25 cellular contexts compared by ENCODE assay signal in genomic region chrX:48649109-48649508, GRCh38. TPM values are rescaled to one million over a fixed set of nuclear protein-coding genes. Genes with fewer than 3 reads are reported as not detected.
DNase-seq lines count a peak whose midpoint lies in the region; ATAC-seq, FAIRE-seq and TF ChIP-seq lines count a peak whose summit lies in the region.
"Had no signal": no experiment of that assay in that cellular context is flagged by ENCODE, and none has a peak within 500 bp of the region (broad histone marks: within the 10 kb centered on the region; RNA-seq: fewer than 3 reads in every experiment).

No MANE protein-coding gene starts in this region.

- intact Hi-C loops in K562 (cut with micrococcal nuclease) = loop anchor here (5.0 kb wide), 1 partner anchor 248 kb away; the partner anchor contains the start of genes PQBP1 and TIMM17B

- H3K36me3 ChIP-seq in K562 (ENCODE audit: control insufficient read depth, insufficient read depth, low read length) (no peaks in the 10 kb centered on the region), mesenchymal stem cell (ENCODE audit: control insufficient read depth in 1 of 2, insufficient read depth in 2 of 2, low read depth in 1 of 2, low read length in 2 of 2) (no peaks in the 10 kb centered on the region), neuronal stem cell (replicated peaks in 1 of 2; ENCODE audit: control insufficient read depth in 2 of 2, insufficient read depth in 2 of 2, low read length in 2 of 2) (no peaks in the 10 kb centered on the region)
- H3K36me3 ChIP-seq: HAP-1, left lung, pancreas, stomach, tibial artery had no signal

- H2BK12ac ChIP-seq in mesenchymal stem cell (ENCODE audit: low read length in 2 of 2) (no peak overlapping the region), neuronal stem cell (ENCODE audit: low read length) (no peak overlapping the region)

- no peaks in the 10 kb centered on the region for H3K79me2 ChIP-seq in K562 (ENCODE audit: control insufficient read depth, insufficient read depth, low read length)

- H4K91ac ChIP-seq in mesenchymal stem cell (ENCODE audit: low read length) (no peak overlapping the region), neuronal stem cell (ENCODE audit: low read depth, low read length, poor library complexity) (no peak overlapping the region)

- H2BK15ac ChIP-seq in mesenchymal stem cell (ENCODE audit: low read depth, poor library complexity, severe bottlenecking) (no peak overlapping the region), neuronal stem cell (ENCODE audit: low read length) (no peak overlapping the region)

- H3K4me2 ChIP-seq in K562 (ENCODE audit: insufficient read depth, low read length) = no peak overlapping the region
- H3K4me2 ChIP-seq in mesenchymal stem cell (ENCODE audit: low read length, poor library complexity, severe bottlenecking) = no peak overlapping the region
- no peak overlapping the region for H3K4me2 ChIP-seq in neuronal stem cell (ENCODE audit: insufficient read depth, low read length, poor library complexity, severe bottlenecking)

- H2AFZ ChIP-seq in K562 (ENCODE audit: low read depth, low read length) (no peak overlapping the region), mesenchymal stem cell (ENCODE audit: low read depth, low read length) (no peak overlapping the region), neuronal stem cell (ENCODE audit: low read length) (no peak overlapping the region)

- H3K18ac ChIP-seq in mesenchymal stem cell (ENCODE audit: low read depth in 1 of 2, low read length in 2 of 2) = no peak overlapping the region
- no peak overlapping the region for H3K18ac ChIP-seq in neuronal stem cell (ENCODE audit: low read length)

- H3K4ac ChIP-seq in mesenchymal stem cell (ENCODE audit: low read depth in 1 of 2, low read length in 2 of 2) (no peak overlapping the region), neuronal stem cell (ENCODE audit: low read length) (no peak overlapping the region)

- H2BK5ac ChIP-seq in mesenchymal stem cell (ENCODE audit: low read depth, low read length, poor library complexity, severe bottlenecking) (no peak overlapping the region), neuronal stem cell (ENCODE audit: low read length) (no peak overlapping the region)

- H2AK5ac ChIP-seq in mesenchymal stem cell (ENCODE audit: low read length, severe bottlenecking) (no peak overlapping the region), neuronal stem cell (ENCODE audit: low read depth, low read length) (no peak overlapping the region)

- H3K27me3 ChIP-seq in K562 (ENCODE audit: control insufficient read depth in 2 of 2, insufficient read depth in 2 of 2, low read length in 2 of 2) (peaks cover 0 to 4% of the 10 kb centered on the region in 2 experiments; a peak in 1 of 5 replicates), mesenchymal stem cell (ENCODE audit: control insufficient read depth in 1 of 2, insufficient read depth in 1 of 2, low read length in 2 of 2) (peaks cover 6 to 24% of the 10 kb centered on the region in 2 experiments), neuronal stem cell (ENCODE audit: control insufficient read depth in 3 of 3, insufficient read depth in 3 of 3, low read depth in 1 of 3, low read length in 3 of 3) (no peaks in the 10 kb centered on the region)
- H3K27me3 ChIP-seq: left lung, stomach, tibial artery had no signal

- TF ChIP-seq CTCF in K562 (IDR thresholded peaks at IDR 0.05 in 2 of 3, conservative IDR thresholded peaks at IDR 0.05 in 1 of 3; ENCODE audit: insufficient read depth in 2 of 3, low read depth in 1 of 3, low read length in 3 of 3) = no peak

- H3K4me3 ChIP-seq in K562 (no peak overlapping the region), mesenchymal stem cell (ENCODE audit: insufficient read depth in 1 of 2, low read depth in 1 of 2, low read length in 2 of 2) (no peak overlapping the region), neuronal stem cell (ENCODE audit: low read length in 2 of 2) (no peak overlapping the region)
- H3K4me3 ChIP-seq: GM12878, HAP-1, left lung, pancreas, stomach, tibial artery had no signal

- peak; percentile 58 for FAIRE-seq in GM12891 (lab: Jason Lieb, UNC)
- FAIRE-seq in K562 (lab: Jason Lieb, UNC) = no peak
- no peak for FAIRE-seq in RCC 7860 (lab: Jason Lieb, UNC)
- FAIRE-seq: GM12878, islet of Langerhans, pancreas had no signal

- H3K23ac ChIP-seq in mesenchymal stem cell (ENCODE audit: low read length in 2 of 2) = no peak overlapping the region
- no peak overlapping the region for H3K23ac ChIP-seq in neuronal stem cell (ENCODE audit: low read depth, low read length, poor library complexity)

- H3K4me1 ChIP-seq in K562 (replicated peaks in 1 of 2; ENCODE audit: control insufficient read depth in 2 of 2, insufficient read depth in 2 of 2, low read length in 2 of 2) = no peaks in the 10 kb centered on the region; a peak in 2 of 5 replicates
- H3K4me1 ChIP-seq in mesenchymal stem cell (ENCODE audit: control insufficient read depth, insufficient read depth, low read depth, low read length) = no peaks in the 10 kb centered on the region
- H3K4me1 ChIP-seq in neuronal stem cell (ENCODE audit: control insufficient read depth in 2 of 2, insufficient read depth in 1 of 2, low read depth in 1 of 2, low read length in 2 of 2) = no peaks in the 10 kb centered on the region
- H3K4me1 ChIP-seq: HAP-1, left lung, pancreas, stomach, tibial artery had no signal

- H3K27ac ChIP-seq in K562 (ENCODE audit: extremely low read depth, low read depth, low read length) (no peak overlapping the region), mesenchymal stem cell (ENCODE audit: low read length, poor library complexity, severe bottlenecking) (no peak overlapping the region), neuronal stem cell (replicated peaks; ENCODE audit: low read length) (no peak overlapping the region)
- H3K27ac ChIP-seq: left lung, pancreas, stomach had no signal

- TF ChIP-seq RAD21 in K562 (CRISPR knock-in tag; conservative IDR thresholded peaks at IDR 0.05 in 1 of 2, IDR thresholded peaks at IDR 0.05 in 1 of 2) = no peak

- CTCF ChIA-PET in K562 (lab: Yijun Ruan, JAX; ENCODE audit: low intra/inter-chr PET ratio) = no interaction called here

- H3K9me3 ChIP-seq in K562 (replicated peaks; ENCODE audit: control insufficient read depth, insufficient read depth, low read depth, low read length) (no peaks in the 10 kb centered on the region), mesenchymal stem cell (ENCODE audit: control insufficient read depth, low read length) (no peaks in the 10 kb centered on the region), neuronal stem cell (replicated peaks in 1 of 2; ENCODE audit: control insufficient read depth in 2 of 2, insufficient read depth in 1 of 2, low read depth in 1 of 2, low read length in 2 of 2) (no peaks in the 10 kb centered on the region)
- H3K9me3 ChIP-seq: HAP-1, left lung, pancreas, stomach, tibial artery had no signal

- POLR2A ChIA-PET in K562 (lab: Yijun Ruan, JAX) = no interaction called here

- H3K9me1 ChIP-seq in K562 (ENCODE audit: control insufficient read depth, insufficient read depth, low read length) = no peaks in the 10 kb centered on the region

- ATAC-seq in K562 = no peak
- ATAC-seq: activated CD8-positive, alpha-beta T cell treated with anti-CD3 and anti-CD28 coated beads for 36 hours; activated T-helper 17 cell treated with anti-CD3 and anti-CD28 coated beads, Interleukin-2, amount 50 U/mL, for 72 hours had no signal

- in situ Hi-C loops in K562 (cut with MboI) = loop anchor here (25.0 kb wide), 3 partner anchors 1263 to 1938 kb away; partner anchors contain the start of genes AKAP4, CCNB3 and CLCN5

- H3K9ac ChIP-seq in K562 (ENCODE audit: insufficient read depth in 1 of 2, low read depth in 2 of 2, low read length in 2 of 2) (no peak overlapping the region), mesenchymal stem cell (ENCODE audit: low read length) (no peak overlapping the region), neuronal stem cell (ENCODE audit: low read depth, low read length, poor library complexity) (no peak overlapping the region)

- no TSS peak for BruUV-seq in K562 (replicated peaks; lab: Mats Ljungman, UMichigan)

- 13% methylated on average over 3 of the region's 3 CpGs for WGBS in K562 (ENCODE audit: insufficient coverage, low coverage, missing lambda C conversion rate)
- 60% methylated on average over 1 of the region's 3 CpGs for WGBS in mesenchymal stem cell
- no CpG with 5 or more reads among the region's 3 CpGs for WGBS in neuronal stem cell (ENCODE audit: extremely low coverage in 2 of 2, insufficient read length in 2 of 2, insufficient replicate concordance in 1 of 2), 2 donors

- TF ChIP-seq POLR2A in GM12891 (IDR thresholded peaks at IDR 0.05; ENCODE audit: low read depth, low read length) (no peak), K562 (conservative IDR thresholded peaks at IDR 0.05) (no peak)

- H3K79me1 ChIP-seq in mesenchymal stem cell (replicated peaks; ENCODE audit: low read length, poor library complexity, severe bottlenecking) (no peaks in the 10 kb centered on the region), neuronal stem cell (ENCODE audit: low read depth, low read length) (no peaks in the 10 kb centered on the region)

- H4K8ac ChIP-seq in mesenchymal stem cell (ENCODE audit: low read length) (no peak overlapping the region), neuronal stem cell (ENCODE audit: low read depth, low read length) (no peak overlapping the region)

- DNase-seq in GM12891 (ENCODE audit: insufficient read length, low spot score) (no peak), M059J (ENCODE audit: low read depth) (peak; percentile 18), K562 (ENCODE audit: extremely low read depth in 1 of 4, low spot score in 3 of 4) (peak in 1 of 4 experiments; percentile 13), mesenchymal stem cell (peak; percentile 34), neuronal stem cell (ENCODE audit: low spot score) (no peak), RCC 7860 (ENCODE audit: low spot score) (no peak), NCI-H1105 treated with DMSO at 0.1 percent for 48 hours (lab: John Stamatoyannopoulos, UW) (no peak), SHP77 (lab: John Stamatoyannopoulos, UW) (no peak)
- DNase-seq: activated CD8-positive, alpha-beta T cell treated with anti-CD3 and anti-CD28 coated beads for 36 hours; activated naive CD4-positive, alpha-beta T cell treated with anti-CD3 and anti-CD28 coated beads, Interleukin-2, amount 50 U/mL, for 16 hours; AML-193; amniotic stem cell; CD4-positive, CD25-positive, alpha-beta regulatory T cell; left lung; mesendoderm; NCI-H1092; NCI-H187; pancreas; stimulated activated CD4-positive, alpha-beta T cell treated with anti-CD3 and anti-CD28 coated beads, Interleukin-4, amount 100 ng/mL, for 1 hour; stomach; tibial artery had no signal

- no peaks in the 10 kb centered on the region for H4K20me1 ChIP-seq in K562 (replicated peaks; ENCODE audit: control insufficient read depth, insufficient read depth, low read length)

- H2BK120ac ChIP-seq in mesenchymal stem cell (ENCODE audit: low read depth, low read length) (no peak overlapping the region), neuronal stem cell (ENCODE audit: low read depth, low read length) (no peak overlapping the region)

- H3K14ac ChIP-seq in mesenchymal stem cell (ENCODE audit: low read length in 2 of 2) = no peak overlapping the region
- no peak overlapping the region for H3K14ac ChIP-seq in neuronal stem cell (ENCODE audit: low read length)

- no peak for TF ChIP-seq EP300 in K562 (IDR thresholded peaks at IDR 0.05; ENCODE audit: low read length)

RNA-seq across cellular contexts. Expression of gene WAS, which starts 34.5 kb away (rescaled TPM):
- 60.7 TPM for polyA plus RNA-seq in GM12891 (2012; ENCODE audit: low read depth, missing spikeins)
- not detected in 2 replicates for total RNA-seq in M059J (2014; rRNA removed; shearing (Covaris generic))
- total RNA-seq in K562 (2011; cell fraction: chromatin; rRNA removed; ENCODE audit: low replicate concordance) = 0.72 and 3.4 TPM in 2 replicates
- total RNA-seq in K562 (2011; cell fraction: nucleolus; rRNA removed) = 2.2 and 2.8 TPM in 2 replicates
- 0.95 and 3.4 TPM in 2 replicates for total RNA-seq in K562 (2011; cell fraction: nucleoplasm; rRNA removed)
- total RNA-seq in K562 (2014; rRNA removed) (8.8 and 9.7 TPM in 2 replicates), K562 (2014; rRNA removed; fragmentation: Illumina TruSeq; extraction: Trizol) (2.4 and 2.9 TPM in 2 replicates), K562 (2015; rRNA removed; fragmentation: Illumina TruSeq; extraction: Trizol) (5.9 and 7.9 TPM in 2 replicates), K562 (2021) (10.8 and 15.7 TPM in 2 replicates)
- polyA plus RNA-seq in K562 (2011; rRNA removed) (1.2 and 20.4 TPM in 2 replicates), K562 (2014; fragmentation: Illumina TruSeq; extraction: Trizol) (16.1 and 17.7 TPM in 2 replicates), K562 (2014; fragmentation: Nextera tagmentation; extraction: Ambion mirVana) (under 1 TPM; 0.11 to 0.25 TPM), K562 (2014; rRNA removed) (3.8 and 4.3 TPM in 2 replicates)
- 2.1 and 14.4 TPM in 2 replicates for polyA plus RNA-seq in K562 (2011; cell fraction: cytosol; rRNA removed)
- 8.1 and 32.0 TPM in 2 replicates for polyA plus RNA-seq in K562 (2011; cell fraction: nucleus; rRNA removed)
- polyA plus RNA-seq in K562 (2012) = 15.0 and 38.9 TPM in 2 replicates
- polyA minus RNA-seq in K562 (2011; rRNA and poly(A)+ RNA removed) = 1.6 and 7.1 TPM in 2 replicates
- polyA minus RNA-seq in K562 (2011; cell fraction: cytosol; rRNA and poly(A)+ RNA removed) = 4.1 and 34.6 TPM in 2 replicates
- polyA minus RNA-seq in K562 (2011; cell fraction: nucleus; rRNA and poly(A)+ RNA removed) = 2.3 and 18.2 TPM in 2 replicates
- 0.21 TPM for polyA plus RNA-seq in mesenchymal stem cell (2013, experiment 1 of 2)
- polyA plus RNA-seq in mesenchymal stem cell (2013, experiment 2 of 2) = 0.22 TPM
- 0.35 TPM for polyA plus RNA-seq in neuronal stem cell (2013, experiment 1 of 2)
- polyA plus RNA-seq in neuronal stem cell (2013, experiment 2 of 2) = 0.32 TPM

RNA-seq across cellular contexts. Expression of gene SUV39H1, which starts 47.4 kb away (rescaled TPM):
- 14.2 TPM for polyA plus RNA-seq in GM12891 (2012; ENCODE audit: low read depth, missing spikeins)
- total RNA-seq in M059J (2014; rRNA removed; shearing (Covaris generic)) = 15.1 and 22.8 TPM in 2 replicates
- 9.5 and 28.8 TPM in 2 replicates for total RNA-seq in K562 (2011; cell fraction: chromatin; rRNA removed; ENCODE audit: low replicate concordance)
- total RNA-seq in K562 (2011; cell fraction: nucleolus; rRNA removed) = 29.4 and 31.5 TPM in 2 replicates
- 20.1 and 21.3 TPM in 2 replicates for total RNA-seq in K562 (2011; cell fraction: nucleoplasm; rRNA removed)
- total RNA-seq in K562 (2014; rRNA removed) (21.7 and 29.1 TPM in 2 replicates), K562 (2014; rRNA removed; fragmentation: Illumina TruSeq; extraction: Trizol) (11.5 and 13.1 TPM in 2 replicates), K562 (2015; rRNA removed; fragmentation: Illumina TruSeq; extraction: Trizol) (17.9 and 19.0 TPM in 2 replicates), K562 (2021) (31.9 and 34.7 TPM in 2 replicates)
- polyA plus RNA-seq in K562 (2011; rRNA removed) (13.8 and 26.0 TPM in 2 replicates), K562 (2014; fragmentation: Illumina TruSeq; extraction: Trizol) (32.1 and 33.5 TPM in 2 replicates), K562 (2014; fragmentation: Nextera tagmentation; extraction: Ambion mirVana) (1 to 10 TPM; 4.7 to 6.5 TPM), K562 (2014; rRNA removed) (19.0 and 19.4 TPM in 2 replicates)
- polyA plus RNA-seq in K562 (2011; cell fraction: cytosol; rRNA removed) = 23.8 and 37.0 TPM in 2 replicates
- polyA plus RNA-seq in K562 (2011; cell fraction: nucleus; rRNA removed) = 38.1 and 50.4 TPM in 2 replicates
- polyA plus RNA-seq in K562 (2012) = 26.5 and 33.6 TPM in 2 replicates
- polyA minus RNA-seq in K562 (2011; rRNA and poly(A)+ RNA removed) = 16.9 and 18.2 TPM in 2 replicates
- polyA minus RNA-seq in K562 (2011; cell fraction: cytosol; rRNA and poly(A)+ RNA removed) = 18.5 and 20.0 TPM in 2 replicates
- 15.3 and 17.7 TPM in 2 replicates for polyA minus RNA-seq in K562 (2011; cell fraction: nucleus; rRNA and poly(A)+ RNA removed)
- polyA plus RNA-seq in mesenchymal stem cell (2013, experiment 1 of 2) = 2.4 TPM
- 2.1 TPM for polyA plus RNA-seq in mesenchymal stem cell (2013, experiment 2 of 2)
- 11.2 TPM for polyA plus RNA-seq in neuronal stem cell (2013, experiment 1 of 2)
- polyA plus RNA-seq in neuronal stem cell (2013, experiment 2 of 2) = 10.1 TPM

RNA-seq across cellular contexts. Expression of gene WDR13, which starts 51.8 kb away (rescaled TPM):
- 55.1 TPM for polyA plus RNA-seq in GM12891 (2012; ENCODE audit: low read depth, missing spikeins)
- total RNA-seq in M059J (2014; rRNA removed; shearing (Covaris generic)) = 54.3 and 88.6 TPM in 2 replicates
- 81.3 and 231 TPM in 2 replicates for total RNA-seq in K562 (2011; cell fraction: chromatin; rRNA removed; ENCODE audit: low replicate concordance)
- 191 and 205 TPM in 2 replicates for total RNA-seq in K562 (2011; cell fraction: nucleolus; rRNA removed)
- 102 and 125 TPM in 2 replicates for total RNA-seq in K562 (2011; cell fraction: nucleoplasm; rRNA removed)
- total RNA-seq in K562 (2014; rRNA removed) (38.7 and 76.8 TPM in 2 replicates), K562 (2014; rRNA removed; fragmentation: Illumina TruSeq; extraction: Trizol) (10.8 and 17.1 TPM in 2 replicates), K562 (2015; rRNA removed; fragmentation: Illumina TruSeq; extraction: Trizol) (27.3 and 31.4 TPM in 2 replicates), K562 (2021) (64.7 and 70.5 TPM in 2 replicates)
- polyA plus RNA-seq in K562 (2011; rRNA removed) (36.4 and 76.3 TPM in 2 replicates), K562 (2014; fragmentation: Illumina TruSeq; extraction: Trizol) (30.4 and 54.9 TPM in 2 replicates), K562 (2014; fragmentation: Nextera tagmentation; extraction: Ambion mirVana) (10 to 100 TPM in 1 of 2 experiments, 1 to 10 TPM in 1; 7.4 to 16.0 TPM), K562 (2014; rRNA removed) (49.1 and 73.2 TPM in 2 replicates)
- polyA plus RNA-seq in K562 (2011; cell fraction: cytosol; rRNA removed) = 94.9 and 138 TPM in 2 replicates
- polyA plus RNA-seq in K562 (2011; cell fraction: nucleus; rRNA removed) = 246 and 327 TPM in 2 replicates
- 154 and 236 TPM in 2 replicates for polyA plus RNA-seq in K562 (2012)
- polyA minus RNA-seq in K562 (2011; rRNA and poly(A)+ RNA removed) = 25.8 and 28.7 TPM in 2 replicates
- polyA minus RNA-seq in K562 (2011; cell fraction: cytosol; rRNA and poly(A)+ RNA removed) = 32.3 and 69.8 TPM in 2 replicates
- 37.7 and 74.4 TPM in 2 replicates for polyA minus RNA-seq in K562 (2011; cell fraction: nucleus; rRNA and poly(A)+ RNA removed)
- polyA plus RNA-seq in mesenchymal stem cell (2013, experiment 1 of 2) = 43.9 TPM
- polyA plus RNA-seq in mesenchymal stem cell (2013, experiment 2 of 2) = 40.9 TPM
- polyA plus RNA-seq in neuronal stem cell (2013, experiment 1 of 2) = 27.4 TPM
- 25.9 TPM for polyA plus RNA-seq in neuronal stem cell (2013, experiment 2 of 2)

Comparison
In these comparisons a context has a peak if more than half of its experiments do, and no peak if none do; other contexts are left out.
1. DNase-seq: peak in M059J (single experiment) and mesenchymal stem cell (single experiment); none in GM12891 (single experiment), neuronal stem cell (single experiment), RCC 7860 (single experiment), NCI-H1105 treated with DMSO at 0.1 percent for 48 hours (single experiment) and SHP77 (0 of 2).